In genomic region chr12:132502149-132502881, GRCh38 we compare ENCODE assay signal across 15 cellular contexts. TPM values are rescaled to one million over a fixed set of nuclear protein-coding genes. Genes with fewer than 3 reads are reported as not detected.
DNase-seq lines count a peak whose midpoint lies in the region; ATAC-seq, FAIRE-seq and TF ChIP-seq lines count a peak whose summit lies in the region.
"Had no signal": no experiment of that assay in that cellular context is flagged by ENCODE, and none has a peak within 500 bp of the region (broad histone marks: within the 10 kb centered on the region; RNA-seq: fewer than 3 reads in every experiment).

No MANE protein-coding gene starts in this region.

- WGBS in H1 (ENCODE audit: extremely low coverage in 1 of 2, insufficient coverage in 1 of 2, insufficient read length in 1 of 2, insufficient replicate concordance in 2 of 2, low coverage in 1 of 2, low lambda C conversion rate in 2 of 2, missing lambda C conversion rate in 1 of 2), 2 experiments, result 79% methylated on average over 12 of the region's 24 CpGs; no CpG with 5 or more reads in 1 of the 2 experiments
- WGBS in neuronal stem cell (ENCODE audit: extremely low coverage in 2 of 2, insufficient read length in 2 of 2, insufficient replicate concordance in 1 of 2), 2 donors, result no CpG with 5 or more reads among the region's 24 CpGs
- 43 to 90% methylated on average over 2 of the region's 24 CpGs for WGBS in gastroesophageal sphincter (ENCODE audit: low coverage in 1 of 2), 2 donors

- DNase-seq in activated naive CD4-positive, alpha-beta T cell treated with anti-CD3 and anti-CD28 coated beads, Interleukin-2, amount 10 ng/mL, durations not matched to agents 7 days and 5 days, result peak; percentile 34
- no peak for DNase-seq in activated naive CD4-positive, alpha-beta T cell (lab: John Stamatoyannopoulos, UW)
- DNase-seq in NCI-H69 (lab: John Stamatoyannopoulos, UW) (peak; percentile 42), H1 (ENCODE audit: low read depth in 1 of 2, low spot score in 2 of 2) (no peak), neuronal stem cell (ENCODE audit: low spot score) (peak; percentile 23), DMS114 treated with DMSO at 0.1 percent for 48 hours (lab: John Stamatoyannopoulos, UW; ENCODE audit: unreplicated experiment) (no peak), OCI-M2 (lab: John Stamatoyannopoulos, UW; ENCODE audit: unreplicated experiment) (no peak)
- DNase-seq: activated CD8-positive, alpha-beta memory T cell treated with anti-CD3 and anti-CD28 coated beads, Interleukin-2, amount 50 U/mL, for 48 hours; amniotic stem cell; MM.1S; NCI-H345; Right ventricle myocardium superior; stomach had no signal

- no peaks in the 10 kb centered on the region; a peak in 1 of 7 replicates for H3K27me3 ChIP-seq in H1 (replicated peaks in 1 of 4; ENCODE audit: control insufficient read depth in 3 of 4, extremely low read depth in 1 of 4, insufficient read depth in 3 of 4, low read length in 3 of 4)
- H3K27me3 ChIP-seq in neuronal stem cell (ENCODE audit: control insufficient read depth in 3 of 3, insufficient read depth in 3 of 3, low read depth in 1 of 3, low read length in 3 of 3), result no peaks in the 10 kb centered on the region
- H3K27me3 ChIP-seq in gastroesophageal sphincter, result no peaks in the 10 kb centered on the region
- H3K27me3 ChIP-seq: stomach had no signal

- H3K4me3 Mint-ChIP-seq in activated naive CD4-positive, alpha-beta T cell treated with anti-CD3 and anti-CD28 coated beads, Interleukin-2, amount 10 ng/mL, durations not matched to agents 7 days and 5 days, result no peak overlapping the region

- H3K56ac ChIP-seq in H1 (replicated peaks; ENCODE audit: insufficient read length, low read depth, low read length), result no peak overlapping the region

- H3K4me3 ChIP-seq in H1 (ENCODE audit: extremely low read depth in 1 of 4, insufficient read depth in 2 of 4, low read depth in 3 of 4, low read length in 4 of 4), result peak overlapping the region in 1 of 4 experiments; percentile 12; a peak in 1 of 8 replicates
- H3K4me3 ChIP-seq in neuronal stem cell (ENCODE audit: low read length in 2 of 2), result no peak overlapping the region
- H3K4me3 ChIP-seq in gastroesophageal sphincter, result no peak overlapping the region
- H3K4me3 ChIP-seq: stomach had no signal

- no peak overlapping the region for H3K27ac Mint-ChIP-seq in activated naive CD4-positive, alpha-beta T cell treated with anti-CD3 and anti-CD28 coated beads, Interleukin-2, amount 10 ng/mL, durations not matched to agents 7 days and 5 days

- H3K23ac ChIP-seq in H1 (ENCODE audit: insufficient read length) (no peak overlapping the region), neuronal stem cell (ENCODE audit: low read depth, low read length, poor library complexity) (peak overlapping the region; percentile 4)

- peak overlapping the region; percentile 16 to 57; a peak in 3 of 4 replicates for H3K4me2 ChIP-seq in H1 (ENCODE audit: insufficient read depth in 1 of 2, low read depth in 2 of 2, low read length in 2 of 2)
- no peak overlapping the region for H3K4me2 ChIP-seq in neuronal stem cell (ENCODE audit: insufficient read depth, low read length, poor library complexity, severe bottlenecking)

- H2BK120ac ChIP-seq in H1 (replicated peaks; ENCODE audit: low read depth, low read length), result no peak overlapping the region
- H2BK120ac ChIP-seq in neuronal stem cell (ENCODE audit: low read depth, low read length), result no peak overlapping the region

- TF ChIP-seq RAD21 in H1 (IDR thresholded peaks at IDR 0.05 in 1 of 2, conservative IDR thresholded peaks at IDR 0.05 in 1 of 2; ENCODE audit: low read depth in 2 of 2, low read length in 2 of 2), result no peak

- ATAC-seq in gastroesophageal sphincter, result no peak

- no peaks in the 10 kb centered on the region for H3K36me3 ChIP-seq in H1 (ENCODE audit: control insufficient read depth in 2 of 4, insufficient read depth in 4 of 4, low read length in 3 of 4)
- no peaks in the 10 kb centered on the region for H3K36me3 ChIP-seq in neuronal stem cell (replicated peaks in 1 of 2; ENCODE audit: control insufficient read depth in 2 of 2, insufficient read depth in 2 of 2, low read length in 2 of 2)
- H3K36me3 ChIP-seq in gastroesophageal sphincter, result no peaks in the 10 kb centered on the region
- H3K36me3 ChIP-seq: stomach had no signal

- H2AK5ac ChIP-seq in H1 (ENCODE audit: low read depth, low read length) (no peak overlapping the region), neuronal stem cell (ENCODE audit: low read depth, low read length) (peak overlapping the region; percentile 76)

- FAIRE-seq in H1 (lab: Jason Lieb, UNC), result no peak
- FAIRE-seq: islet of Langerhans had no signal

- H3K4me1 ChIP-seq in H1 (replicated peaks in 1 of 4; ENCODE audit: control insufficient read depth in 3 of 4, insufficient read depth in 4 of 4, low read length in 3 of 4), result peaks cover 0 to 33% (median 11%) of the 10 kb centered on the region in 4 experiments; a peak in 6 of 7 replicates
- peaks cover 29 to 35% of the 10 kb centered on the region in 2 donors for H3K4me1 ChIP-seq in neuronal stem cell (ENCODE audit: control insufficient read depth in 2 of 2, insufficient read depth in 1 of 2, low read depth in 1 of 2, low read length in 2 of 2)
- peaks cover 0 to 100% (median 71%) of the 10 kb centered on the region in 3 donors for H3K4me1 ChIP-seq in gastroesophageal sphincter

- H3K9ac ChIP-seq in H1 (replicated peaks in 1 of 4; ENCODE audit: extremely low read depth in 1 of 4, low read depth in 3 of 4, low read length in 3 of 4) (no peak overlapping the region), neuronal stem cell (ENCODE audit: low read depth, low read length, poor library complexity) (peak overlapping the region; percentile 75)

- H2BK20ac ChIP-seq in H1 (ENCODE audit: low read length), result no peak overlapping the region

- no peak for TF ChIP-seq CTCF in H1 (IDR thresholded peaks at IDR 0.05; ENCODE audit: control extremely low read depth in 1 of 3, insufficient read depth in 1 of 3, low read depth in 1 of 3, low read length in 3 of 3)
- TF ChIP-seq CTCF in gastroesophageal sphincter (IDR thresholded peaks at IDR 0.05), result no peak

- H2BK5ac ChIP-seq in H1 (ENCODE audit: low read depth, low read length), result peak overlapping the region; percentile 66; the same call in 1 of the 2 replicates
- H2BK5ac ChIP-seq in neuronal stem cell (ENCODE audit: low read length), result no peak overlapping the region

- H3K18ac ChIP-seq in H1 (ENCODE audit: extremely low read depth, low read length), result peak overlapping the region; percentile 60; the same call in 1 of the 2 replicates
- peak overlapping the region; percentile 52 for H3K18ac ChIP-seq in neuronal stem cell (ENCODE audit: low read length)

- TF ChIP-seq EP300 in H1 (IDR thresholded peaks at IDR 0.05; ENCODE audit: borderline replicate concordance in 1 of 2, low read depth in 2 of 2, low read length in 2 of 2) (no peak), gastroesophageal sphincter (IDR thresholded peaks at IDR 0.05) (no peak)

- H2BK12ac ChIP-seq in H1 (ENCODE audit: low read depth, low read length) (no peak overlapping the region), neuronal stem cell (ENCODE audit: low read length) (no peak overlapping the region)

- H3K4ac ChIP-seq in H1 (replicated peaks; ENCODE audit: insufficient read length, low read depth, low read length) (peak overlapping the region; percentile 69), neuronal stem cell (ENCODE audit: low read length) (no peak overlapping the region)

- TF ChIP-seq POLR2A in H1 (IDR thresholded peaks at IDR 0.05; ENCODE audit: control extremely low read depth in 1 of 2, low read depth in 2 of 2, low read length in 2 of 2) (no peak), gastroesophageal sphincter (IDR thresholded peaks at IDR 0.05) (no peak)

- H3K9me3 ChIP-seq in H1 (ENCODE audit: insufficient read depth in 2 of 2, low read depth in 1 of 2, low read length in 1 of 2) (no peaks in the 10 kb centered on the region), neuronal stem cell (replicated peaks in 1 of 2; ENCODE audit: control insufficient read depth in 2 of 2, insufficient read depth in 1 of 2, low read depth in 1 of 2, low read length in 2 of 2) (no peaks in the 10 kb centered on the region), gastroesophageal sphincter (no peaks in the 10 kb centered on the region)
- H3K9me3 ChIP-seq: stomach had no signal

- POLR2A ChIA-PET in H1 (lab: Charles Lee; ENCODE audit: partially characterized antibody), result interaction anchor here (0.6 to 1.8 kb wide), 3 partner anchors 11 to 57 kb away, joined by 3 to 7 read pairs (median 3); no protein-coding TSS in a partner anchor

- H3K79me2 ChIP-seq in H1 (ENCODE audit: control insufficient read depth in 1 of 2, insufficient read depth in 2 of 2, low read length in 2 of 2), result peaks cover 0 to 67% of the 10 kb centered on the region in 2 experiments; a peak in 2 of 4 replicates

- no peaks in the 10 kb centered on the region for H3K27me3 Mint-ChIP-seq in activated naive CD4-positive, alpha-beta T cell treated with anti-CD3 and anti-CD28 coated beads, Interleukin-2, amount 10 ng/mL, durations not matched to agents 7 days and 5 days

- H2AFZ ChIP-seq in H1 (ENCODE audit: low read length), result no peak overlapping the region
- no peak overlapping the region for H2AFZ ChIP-seq in neuronal stem cell (ENCODE audit: low read length)

- H4K5ac ChIP-seq in H1 (ENCODE audit: insufficient read length, low read depth, low read length), result no peak overlapping the region

- H3K4me1 Mint-ChIP-seq in activated naive CD4-positive, alpha-beta T cell treated with anti-CD3 and anti-CD28 coated beads, Interleukin-2, amount 10 ng/mL, durations not matched to agents 7 days and 5 days, result peaks cover 37% of the 10 kb centered on the region

- H3K79me1 ChIP-seq in H1 (ENCODE audit: low read depth, low read length) (peaks cover 30% of the 10 kb centered on the region), neuronal stem cell (ENCODE audit: low read depth, low read length) (peaks cover 57% of the 10 kb centered on the region)

- CTCF ChIA-PET in activated naive CD4-positive, alpha-beta T cell treated with anti-CD3 and anti-CD28 coated beads, Interleukin-2, amount 10 ng/mL, durations not matched to agents 7 days and 5 days (lab: Charles Lee), result no interaction called here
- CTCF ChIA-PET in H1 (lab: Charles Lee; ENCODE audit: partially characterized antibody), result interaction anchor here (0.6 to 2.0 kb wide), 13 partner anchors 10 to 88 kb away, joined by 3 to 7 read pairs (median 3); no protein-coding TSS in a partner anchor

- H3K36me3 Mint-ChIP-seq in activated naive CD4-positive, alpha-beta T cell treated with anti-CD3 and anti-CD28 coated beads, Interleukin-2, amount 10 ng/mL, durations not matched to agents 7 days and 5 days, result no peaks in the 10 kb centered on the region

- H4K91ac ChIP-seq in H1 (replicated peaks; ENCODE audit: insufficient read length, low read length), result no peak overlapping the region
- H4K91ac ChIP-seq in neuronal stem cell (ENCODE audit: low read depth, low read length, poor library complexity), result peak overlapping the region; percentile 5

- H3K27ac ChIP-seq in H1 (ENCODE audit: low read depth, low read length) (no peak overlapping the region), neuronal stem cell (replicated peaks; ENCODE audit: low read length) (no peak overlapping the region), gastroesophageal sphincter (no peak overlapping the region)

- H3K9me3 Mint-ChIP-seq in activated naive CD4-positive, alpha-beta T cell treated with anti-CD3 and anti-CD28 coated beads, Interleukin-2, amount 10 ng/mL, durations not matched to agents 7 days and 5 days, result no peaks in the 10 kb centered on the region

- H4K8ac ChIP-seq in H1 (ENCODE audit: extremely low read depth, insufficient read depth, low read length) (peak overlapping the region; percentile 51; the same call in 1 of the 2 replicates), neuronal stem cell (ENCODE audit: low read depth, low read length) (no peak overlapping the region)

- no peaks in the 10 kb centered on the region for H3K23me2 ChIP-seq in H1 (ENCODE audit: low read depth, low read length)

- H3K14ac ChIP-seq in H1 (ENCODE audit: insufficient read length), result no peak overlapping the region
- no peak overlapping the region for H3K14ac ChIP-seq in neuronal stem cell (ENCODE audit: low read length)

- H2BK15ac ChIP-seq in H1 (ENCODE audit: low read length), result no peak overlapping the region
- H2BK15ac ChIP-seq in neuronal stem cell (ENCODE audit: low read length), result peak overlapping the region; percentile 6

- peaks cover 75 to 76% of the 10 kb centered on the region in 2 experiments for H4K20me1 ChIP-seq in H1 (replicated peaks in 1 of 2; ENCODE audit: control insufficient read depth in 1 of 2, insufficient read depth in 2 of 2, low read length in 2 of 2)

RNA-seq across cellular contexts. Expression of gene FBRSL1, which starts 12.4 kb away (rescaled TPM):
- 109 and 123 TPM in 2 replicates for total RNA-seq in H1 (2021; fragmentation: NEBNext Ultra II Directional; extraction: Animal tissue kit (Norgen Biotek cat#: 25700))
- polyA plus RNA-seq in H1 (2011; rRNA removed), result 18.4 and 78.9 TPM in 2 replicates
- polyA plus RNA-seq in H1 (2011; cell fraction: cytosol; rRNA removed), result 13.8 TPM
- 51.7 TPM for polyA plus RNA-seq in H1 (2011; cell fraction: nucleus; rRNA removed)
- 70.6 to 100 TPM (median 74.4 TPM) in 4 replicates for polyA plus RNA-seq in H1 (2012, experiment 1 of 2)
- polyA plus RNA-seq in H1 (2012, experiment 2 of 2), result 111 TPM
- polyA plus RNA-seq in H1 (2013, experiment 1 of 2), result 79.0 TPM
- polyA plus RNA-seq in H1 (2013, experiment 2 of 2), result 73.0 TPM
- polyA minus RNA-seq in H1 (2011; rRNA and poly(A)+ RNA removed), result 1.7 and 39.3 TPM in 2 replicates
- 52.3 TPM for polyA minus RNA-seq in H1 (2011; cell fraction: cytosol; rRNA and poly(A)+ RNA removed)
- 28.5 TPM for polyA minus RNA-seq in H1 (2011; cell fraction: nucleus; rRNA and poly(A)+ RNA removed)
- 61.7 TPM for polyA plus RNA-seq in neuronal stem cell (2013, experiment 1 of 2)
- polyA plus RNA-seq in neuronal stem cell (2013, experiment 2 of 2), result 70.1 TPM
- 10 to 100 TPM in 2 of 4 donors, 1 to 10 TPM in 2; 8.5 to 24.7 (median 15.5) TPM for total RNA-seq in gastroesophageal sphincter

Comparison
In these comparisons a context has a peak if more than half of its experiments do, and no peak if none do; other contexts are left out.
1. DNase-seq: peak in activated naive CD4-positive, alpha-beta T cell treated with anti-CD3 and anti-CD28 coated beads, Interleukin-2, amount 10 ng/mL, durations not matched to agents 7 days and 5 days (single experiment), NCI-H69 (single experiment) and neuronal stem cell (single experiment); none in activated naive CD4-positive, alpha-beta T cell (0 of 4), H1 (0 of 2), DMS114 treated with DMSO at 0.1 percent for 48 hours (single experiment) and OCI-M2 (single experiment).